8 cellular contexts compared by ENCODE assay signal in the genomic region with DNA sequence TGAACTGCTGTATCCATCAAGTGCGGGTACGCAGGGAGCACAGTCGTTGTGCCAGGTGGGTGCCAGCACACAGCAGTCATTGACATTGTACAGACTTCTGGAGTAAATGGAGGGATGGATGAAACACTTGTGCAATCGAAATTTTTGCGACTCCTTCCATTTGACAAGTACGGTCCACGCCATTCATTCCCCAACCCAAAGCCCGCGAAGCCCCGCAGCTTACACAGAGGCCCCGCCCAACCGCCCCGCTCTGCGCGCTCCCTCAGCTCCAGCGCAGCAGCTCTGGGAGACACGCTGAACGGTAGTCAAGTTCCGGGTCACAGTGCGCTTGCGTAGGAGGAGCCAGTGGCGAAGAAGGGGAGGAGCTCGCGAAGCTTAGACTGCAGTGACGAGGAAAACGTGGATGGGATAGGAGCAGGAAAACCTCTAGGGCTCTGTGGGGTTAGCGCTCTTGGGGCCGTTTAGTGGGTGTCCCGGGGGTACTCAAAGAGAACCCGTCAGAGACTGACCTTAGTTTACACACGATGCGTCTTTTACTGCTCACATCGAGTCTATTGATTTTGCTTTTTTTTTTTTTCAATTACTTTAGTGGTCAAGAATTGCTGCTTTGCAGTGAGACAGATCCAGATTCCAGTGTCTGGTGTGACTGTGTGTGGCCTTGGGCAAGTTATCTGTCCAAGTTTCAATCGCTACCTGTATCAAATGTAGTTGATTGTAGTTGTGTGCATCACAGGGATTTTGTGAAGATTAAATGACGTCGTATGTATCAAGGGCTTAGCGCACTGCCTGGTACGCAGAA. TPM values are rescaled to one million over a fixed set of nuclear protein-coding genes. Genes with fewer than 3 reads are reported as not detected.
A peak's percentile ranks its signal among the peaks of the same experiment; 100 is the strongest.
DNase-seq lines count a peak whose midpoint lies in the region; ATAC-seq lines count a peak whose summit lies in the region.

No MANE protein-coding gene starts in this region.

- intact Hi-C loops in left colon (cut with DNase I, micrococcal nuclease): no loop called here

- ATAC-seq in GM19023 (IDR thresholded peaks at IDR 0.05; ENCODE audit: unreplicated experiment) (peak; percentile 100), HG03196 (IDR thresholded peaks at IDR 0.05; ENCODE audit: unreplicated experiment) (peak; percentile 100), left colon (peak; percentile 100)

- peak; percentile 89 for DNase-seq in AG08396 (ENCODE audit: low spot score)
- DNase-seq in NCI-H446 (lab: John Stamatoyannopoulos, UW): peak; percentile 82 to 92
- DNase-seq in activated CD4-positive, alpha-beta T cell treated with anti-CD3 and anti-CD28 coated beads for 4 hours: peak; percentile 87
- peak; percentile 47 for DNase-seq in cortex of kidney (lab: John Stamatoyannopoulos, UW)
- peak; percentile 92 to 94 for DNase-seq in left colon
- peak; percentile 66 to 86 (median 77) for DNase-seq in stimulated activated CD4-positive, alpha-beta T cell treated with anti-CD3 and anti-CD28 coated beads, Interleukin-1b, Interleukin-23, amount 100 ng/mL, for 24 hours (ENCODE audit: low read depth in 4 of 4, low spot score in 1 of 4)

RNA-seq across cellular contexts. Expression of gene MSANTD3, which starts 15.3 kb away (rescaled TPM):
- 1 to 10 TPM; 9.2 to 9.8 TPM for total RNA-seq in left colon

RNA-seq across cellular contexts. Expression of gene TEX10, which starts 58.9 kb away (rescaled TPM):
- total RNA-seq in left colon: 1 to 10 TPM; 9.4 TPM

Comparison
In these comparisons a context has a peak if more than half of its experiments do, and no peak if none do; other contexts are left out.
1. Peak in every context shown above with its lines: DNase-seq and ATAC-seq.